19 cellular contexts compared by ENCODE assay signal in the genomic region with DNA sequence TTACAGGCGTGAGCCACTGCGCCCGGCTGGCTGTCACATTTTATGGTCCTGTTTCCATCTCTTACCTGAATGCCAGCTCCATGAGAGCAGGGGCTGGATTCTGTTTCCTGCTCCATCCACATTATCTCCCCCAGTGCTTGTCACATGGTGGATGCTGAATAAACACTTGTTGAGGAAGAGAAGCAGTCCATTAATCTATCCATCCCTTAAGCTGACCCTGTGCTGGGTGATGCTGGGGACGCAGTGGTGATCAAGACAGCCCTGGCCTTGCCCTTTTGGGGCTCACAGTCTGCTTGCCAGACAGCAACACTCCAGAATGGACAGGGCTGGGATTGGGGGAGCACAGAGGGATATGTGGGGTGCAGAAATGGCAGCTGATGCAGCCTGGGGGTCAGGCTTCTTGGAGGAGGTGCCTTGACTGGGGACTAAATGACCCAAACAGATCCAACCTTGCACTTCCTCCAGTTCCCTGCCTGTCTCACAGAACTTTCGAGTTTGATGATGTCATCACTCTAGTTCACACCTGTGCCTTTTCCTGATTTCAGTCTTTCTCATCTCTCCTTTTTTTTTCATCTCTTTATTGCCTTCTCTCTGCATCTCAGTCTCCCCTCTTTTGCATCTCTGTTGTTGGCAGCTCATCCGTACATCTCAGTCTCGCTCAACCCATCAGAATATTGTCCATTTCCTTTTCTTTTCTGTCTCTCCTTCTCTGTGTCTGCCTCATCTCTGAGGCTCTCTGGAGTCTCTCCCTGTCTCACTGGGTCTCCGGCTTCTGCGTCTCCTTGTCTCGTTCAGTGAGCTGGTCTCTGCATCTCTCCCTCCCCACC. TPM values are rescaled to one million over a fixed set of nuclear protein-coding genes. Genes with fewer than 3 reads are reported as not detected.
A peak's percentile ranks its signal among the peaks of the same experiment; 100 is the strongest.
DNase-seq lines count a peak whose midpoint lies in the region; ATAC-seq, FAIRE-seq and TF ChIP-seq lines count a peak whose summit lies in the region.
"Had no signal": no experiment of that assay in that cellular context is flagged by ENCODE, and none has a peak within 500 bp of the region (broad histone marks: within the 10 kb centered on the region; RNA-seq: fewer than 3 reads in every experiment).

No MANE protein-coding gene starts in this region.

- no peak overlapping the region for H2BK120ac ChIP-seq in H1 (replicated peaks; ENCODE audit: low read depth, low read length)

- H3K9me3 Mint-ChIP-seq in neural progenitor cell: no peaks in the 10 kb centered on the region
- H3K9me3 Mint-ChIP-seq in naive thymus-derived CD4-positive, alpha-beta T cell: peaks cover 0 to 4% (median 0%) of the 10 kb centered on the region in 11 donors
- H3K9me3 Mint-ChIP-seq: activated CD8-positive, alpha-beta T cell treated with anti-CD3 and anti-CD28 coated beads for 36 hours had no signal

- TF ChIP-seq CTCF in H1 (IDR thresholded peaks at IDR 0.05; ENCODE audit: control extremely low read depth in 1 of 3, insufficient read depth in 1 of 3, low read depth in 1 of 3, low read length in 3 of 3) (no peak), neural progenitor cell (IDR thresholded peaks at IDR 0.05) (no peak)

- no peak overlapping the region for H3K56ac ChIP-seq in H1 (replicated peaks; ENCODE audit: insufficient read length, low read depth, low read length)

- H2BK12ac ChIP-seq in H1 (ENCODE audit: low read depth, low read length): peak overlapping the region; percentile 89; the same call in 1 of the 2 replicates

- 78% methylated on average over 10 of the region's 10 CpGs; no CpG with 5 or more reads in 1 of the 2 experiments for WGBS in H1 (ENCODE audit: extremely low coverage in 1 of 2, insufficient coverage in 1 of 2, insufficient read length in 1 of 2, insufficient replicate concordance in 2 of 2, low coverage in 1 of 2, low lambda C conversion rate in 2 of 2, missing lambda C conversion rate in 1 of 2), 2 experiments

- no peak overlapping the region for H4K8ac ChIP-seq in H1 (ENCODE audit: extremely low read depth, insufficient read depth, low read length)

- H3K27ac ChIP-seq in H1 (ENCODE audit: low read depth, low read length) (no peak overlapping the region), neural progenitor cell (no peak overlapping the region)
- H3K27ac ChIP-seq in naive thymus-derived CD4-positive, alpha-beta T cell (ENCODE audit: low read depth, low read length): no peak overlapping the region
- H3K27ac ChIP-seq: cardiac muscle cell had no signal

- H3K23ac ChIP-seq in H1 (ENCODE audit: insufficient read length): no peak overlapping the region

- peaks cover 13% of the 10 kb centered on the region for H3K27me3 Mint-ChIP-seq in neural progenitor cell (ENCODE audit: insufficient read depth, low read depth)
- peaks cover under 1 to 18% (median 8%) of the 10 kb centered on the region in 5 donors for H3K27me3 Mint-ChIP-seq in naive thymus-derived CD4-positive, alpha-beta T cell

- H3K36me3 Mint-ChIP-seq in neural progenitor cell: peaks cover 4% of the 10 kb centered on the region
- peaks cover 0 to 6% (median 5%) of the 10 kb centered on the region in 5 donors for H3K36me3 Mint-ChIP-seq in naive thymus-derived CD4-positive, alpha-beta T cell

- peak overlapping the region; percentile 89 for H2AK5ac ChIP-seq in H1 (ENCODE audit: low read depth, low read length)

- no peak for ATAC-seq in naive thymus-derived CD4-positive, alpha-beta T cell
- ATAC-seq: activated CD8-positive, alpha-beta T cell treated with anti-CD3 and anti-CD28 coated beads for 36 hours; upper lobe of right lung had no signal

- no peaks in the 10 kb centered on the region for H3K9me3 ChIP-seq in H1 (ENCODE audit: insufficient read depth in 2 of 2, low read depth in 1 of 2, low read length in 1 of 2)
- H3K9me3 ChIP-seq in neural progenitor cell (ENCODE audit: low read depth): no peaks in the 10 kb centered on the region
- no peaks in the 10 kb centered on the region for H3K9me3 ChIP-seq in naive thymus-derived CD4-positive, alpha-beta T cell (ENCODE audit: control insufficient read depth in 2 of 3, low read length in 3 of 3)
- H3K9me3 ChIP-seq: HAP-1, upper lobe of right lung had no signal

- H3K79me2 ChIP-seq in H1 (ENCODE audit: control insufficient read depth in 1 of 2, insufficient read depth in 2 of 2, low read length in 2 of 2) (no peaks in the 10 kb centered on the region; a peak in 1 of 4 replicates), neural progenitor cell (ENCODE audit: low read depth) (peaks cover 21% of the 10 kb centered on the region)

- TF ChIP-seq RAD21 in H1 (IDR thresholded peaks at IDR 0.05 in 1 of 2, conservative IDR thresholded peaks at IDR 0.05 in 1 of 2; ENCODE audit: low read depth in 2 of 2, low read length in 2 of 2): no peak

- H3K4me1 ChIP-seq in H1 (replicated peaks in 1 of 4; ENCODE audit: control insufficient read depth in 3 of 4, insufficient read depth in 4 of 4, low read length in 3 of 4): peaks cover 6 to 32% (median 22%) of the 10 kb centered on the region in 4 experiments
- peaks cover 29% of the 10 kb centered on the region for H3K4me1 ChIP-seq in neural progenitor cell
- peaks cover 10 to 39% of the 10 kb centered on the region in 2 donors for H3K4me1 ChIP-seq in naive thymus-derived CD4-positive, alpha-beta T cell (ENCODE audit: control insufficient read depth in 2 of 2, insufficient read depth in 2 of 2, low read length in 2 of 2)

- peaks cover 38% of the 10 kb centered on the region for H3K4me1 Mint-ChIP-seq in neural progenitor cell
- peaks cover 22 to 49% (median 35%) of the 10 kb centered on the region in 7 donors for H3K4me1 Mint-ChIP-seq in naive thymus-derived CD4-positive, alpha-beta T cell

- H2BK15ac ChIP-seq in H1 (ENCODE audit: low read length): peak overlapping the region; percentile 95

- TF ChIP-seq POLR2A in GM12891 (IDR thresholded peaks at IDR 0.05; ENCODE audit: low read depth, low read length) (no peak), H1 (IDR thresholded peaks at IDR 0.05; ENCODE audit: control extremely low read depth in 1 of 2, low read depth in 2 of 2, low read length in 2 of 2) (no peak)

- CTCF ChIA-PET in H1 (lab: Charles Lee; ENCODE audit: partially characterized antibody): interaction anchor here (0.6 to 10.7 kb wide), 14 partner anchors 9 to 351 kb away, joined by 3 to 208 read pairs (median 3); partner anchors contain the start of genes FOXA3, MYPOP and SYMPK
- CTCF ChIA-PET in naive thymus-derived CD4-positive, alpha-beta T cell (lab: Charles Lee): interaction anchor here (1.7 to 2.8 kb wide), 3 partner anchors 18 to 64 kb away, joined by 8 to 12 read pairs (median 9); partner anchors contain the start of genes MYPOP and SYMPK

- H3K4ac ChIP-seq in H1 (replicated peaks; ENCODE audit: insufficient read length, low read depth, low read length): no peak overlapping the region

- POLR2A ChIA-PET in H1 (lab: Charles Lee; ENCODE audit: partially characterized antibody): interaction anchor here (0.5 to 9.8 kb wide), 8 partner anchors 9 to 415 kb away, joined by 3 to 277 read pairs (median 4); partner anchors contain the start of genes FOXA3 and SYMPK
- POLR2A ChIA-PET in naive thymus-derived CD4-positive, alpha-beta T cell (lab: Charles Lee): no interaction called here

- H3K9ac ChIP-seq in H1 (replicated peaks in 1 of 4; ENCODE audit: extremely low read depth in 1 of 4, low read depth in 3 of 4, low read length in 3 of 4) (no peak overlapping the region), neural progenitor cell (no peak overlapping the region)

- DNase-seq in GM12891 (ENCODE audit: insufficient read length, low spot score): no peak
- DNase-seq in NCI-H146 (lab: John Stamatoyannopoulos, UW): peak; percentile 17
- DNase-seq in H1 (ENCODE audit: low read depth in 1 of 2, low spot score in 2 of 2): no peak
- no peak for DNase-seq in neural progenitor cell (ENCODE audit: low spot score)
- no peak for DNase-seq in naive thymus-derived CD4-positive, alpha-beta T cell
- DNase-seq in GM19240 (ENCODE audit: insufficient read length, low spot score): no peak
- DNase-seq in iPS-NIHi11 (ENCODE audit: low spot score): no peak
- DNase-seq: activated CD8-positive, alpha-beta T cell treated with anti-CD3 and anti-CD28 coated beads for 36 hours; activated gamma-delta T cell; Karpas-422; NCI-H2029 treated with DMSO at 0.1 percent for 48 hours; stimulated activated CD4-positive, alpha-beta T cell treated with anti-CD3 and anti-CD28 coated beads, Interleukin-2, amount 100 ng/mL, for 24 hours; stimulated activated CD8-positive, alpha-beta memory T cell treated with anti-CD3 and anti-CD28 coated beads, Interleukin-4, amount 100 ng/mL, for 48 hours; upper lobe of right lung had no signal

- H2BK5ac ChIP-seq in H1 (ENCODE audit: low read depth, low read length): peak overlapping the region; percentile 90; the same call in 1 of the 2 replicates

- H4K20me1 ChIP-seq in H1 (replicated peaks in 1 of 2; ENCODE audit: control insufficient read depth in 1 of 2, insufficient read depth in 2 of 2, low read length in 2 of 2): peaks cover 3 to 16% of the 10 kb centered on the region in 2 experiments
- peaks cover 27% of the 10 kb centered on the region for H4K20me1 ChIP-seq in neural progenitor cell (ENCODE audit: low read depth)

- H4K5ac ChIP-seq in H1 (ENCODE audit: insufficient read length, low read depth, low read length): no peak overlapping the region

- peaks cover 0 to 7% (median 0%) of the 10 kb centered on the region in 4 experiments; a peak in 1 of 8 replicates for H3K36me3 ChIP-seq in H1 (ENCODE audit: control insufficient read depth in 2 of 4, insufficient read depth in 4 of 4, low read length in 3 of 4)
- no peaks in the 10 kb centered on the region for H3K36me3 ChIP-seq in neural progenitor cell
- H3K36me3 ChIP-seq in naive thymus-derived CD4-positive, alpha-beta T cell (ENCODE audit: control insufficient read depth in 2 of 3, insufficient read depth in 3 of 3, low read length in 3 of 3): no peaks in the 10 kb centered on the region
- H3K36me3 ChIP-seq: upper lobe of right lung had no signal

- peak overlapping the region; percentile 63 for H4K91ac ChIP-seq in H1 (replicated peaks; ENCODE audit: insufficient read length, low read length)

- intact Hi-C loops in naive thymus-derived CD4-positive, alpha-beta T cell (cut with micrococcal nuclease): loop anchor here (10.0 kb wide), 3 partner anchors 384 to 1604 kb away; partner anchors contain the start of gene KPTN (in 1 of the 2)

- H3K18ac ChIP-seq in H1 (ENCODE audit: extremely low read depth, low read length): peak overlapping the region; percentile 81

- H3K27me3 ChIP-seq in H1 (replicated peaks in 1 of 4; ENCODE audit: control insufficient read depth in 3 of 4, extremely low read depth in 1 of 4, insufficient read depth in 3 of 4, low read length in 3 of 4): no peaks in the 10 kb centered on the region
- no peaks in the 10 kb centered on the region for H3K27me3 ChIP-seq in neural progenitor cell
- no peaks in the 10 kb centered on the region for H3K27me3 ChIP-seq in naive thymus-derived CD4-positive, alpha-beta T cell (ENCODE audit: control insufficient read depth in 2 of 2, insufficient read depth in 2 of 2, low read length in 2 of 2)
- H3K27me3 ChIP-seq: cardiac muscle cell, upper lobe of right lung had no signal

- no peak overlapping the region for H3K27ac Mint-ChIP-seq in neural progenitor cell
- peak overlapping the region in 1 of 9 donors; percentile 88 for H3K27ac Mint-ChIP-seq in naive thymus-derived CD4-positive, alpha-beta T cell
- H3K27ac Mint-ChIP-seq: activated CD8-positive, alpha-beta T cell treated with anti-CD3 and anti-CD28 coated beads for 36 hours had no signal

- H2AFZ ChIP-seq in H1 (ENCODE audit: low read length) (no peak overlapping the region), neural progenitor cell (replicated peaks) (no peak overlapping the region)

- no peak for FAIRE-seq in GM12891 (lab: Jason Lieb, UNC)
- FAIRE-seq in H1 (lab: Jason Lieb, UNC): no peak
- FAIRE-seq: endometrium, frontal cortex had no signal

- H3K14ac ChIP-seq in H1 (ENCODE audit: insufficient read length): no peak overlapping the region

- H3K4me3 Mint-ChIP-seq in neural progenitor cell: no peak overlapping the region
- peak overlapping the region in 1 of 10 donors; percentile 20 for H3K4me3 Mint-ChIP-seq in naive thymus-derived CD4-positive, alpha-beta T cell
- H3K4me3 Mint-ChIP-seq: activated CD8-positive, alpha-beta T cell treated with anti-CD3 and anti-CD28 coated beads for 36 hours had no signal

- 0 out of 2 replicates have a peak, but pooled peaks cover 5% of the 10 kb centered on the region for H3K79me1 ChIP-seq in H1 (ENCODE audit: low read depth, low read length)

- H3K4me2 ChIP-seq in H1 (ENCODE audit: insufficient read depth in 1 of 2, low read depth in 2 of 2, low read length in 2 of 2): peak overlapping the region; percentile 78 to 83; a peak in 3 of 4 replicates
- peak overlapping the region; percentile 89 for H3K4me2 ChIP-seq in neural progenitor cell

- H3K23me2 ChIP-seq in H1 (ENCODE audit: low read depth, low read length): peaks cover 13% of the 10 kb centered on the region; the same call in 1 of the 2 replicates

- H2BK20ac ChIP-seq in H1 (ENCODE audit: low read length): peak overlapping the region; percentile 91

- H3K4me3 ChIP-seq in H1 (ENCODE audit: extremely low read depth in 1 of 4, insufficient read depth in 2 of 4, low read depth in 3 of 4, low read length in 4 of 4) (peak overlapping the region in 1 of 4 experiments; percentile 59; a peak in 2 of 8 replicates), neural progenitor cell (no peak overlapping the region)
- H3K4me3 ChIP-seq in naive thymus-derived CD4-positive, alpha-beta T cell (ENCODE audit: low read length): no peak overlapping the region
- H3K4me3 ChIP-seq: cardiac muscle cell, HAP-1, upper lobe of right lung had no signal

- no peak for TF ChIP-seq EP300 in H1 (IDR thresholded peaks at IDR 0.05; ENCODE audit: borderline replicate concordance in 1 of 2, low read depth in 2 of 2, low read length in 2 of 2)

- peaks cover 32% of the 10 kb centered on the region for H3F3A ChIP-seq in neural progenitor cell (ENCODE audit: low read depth)

RNA-seq across cellular contexts. Expression of gene IRF2BP1, which starts 4.6 kb away (rescaled TPM):
- 3.9 TPM for polyA plus RNA-seq in GM12891 (2012; ENCODE audit: low read depth, missing spikeins)
- 24.4 and 25.3 TPM in 2 replicates for total RNA-seq in H1 (2021; fragmentation: NEBNext Ultra II Directional; extraction: Animal tissue kit (Norgen Biotek cat#: 25700))
- polyA plus RNA-seq in H1 (2011; rRNA removed): 12.1 and 22.1 TPM in 2 replicates
- polyA plus RNA-seq in H1 (2011; cell fraction: cytosol; rRNA removed): 14.9 TPM
- polyA plus RNA-seq in H1 (2011; cell fraction: nucleus; rRNA removed): 16.2 TPM
- polyA plus RNA-seq in H1 (2012, experiment 1 of 2): 9.9 to 15.9 TPM (median 13.9 TPM) in 4 replicates
- polyA plus RNA-seq in H1 (2012, experiment 2 of 2): 14.7 TPM
- polyA plus RNA-seq in H1 (2013, experiment 1 of 2): 9.6 TPM
- polyA plus RNA-seq in H1 (2013, experiment 2 of 2): 8.2 TPM
- 4.6 and 5.9 TPM in 2 replicates for polyA minus RNA-seq in H1 (2011; rRNA and poly(A)+ RNA removed)
- polyA minus RNA-seq in H1 (2011; cell fraction: cytosol; rRNA and poly(A)+ RNA removed): 15.4 TPM
- 19.1 TPM for polyA minus RNA-seq in H1 (2011; cell fraction: nucleus; rRNA and poly(A)+ RNA removed)
- 9.8 and 34.5 TPM in 2 replicates for total RNA-seq in neural progenitor cell (ENCODE audit: low replicate concordance)
- 10 to 100 TPM; 16.4 to 38.7 (median 26.5) TPM for total RNA-seq in naive thymus-derived CD4-positive, alpha-beta T cell
- polyA plus RNA-seq in naive thymus-derived CD4-positive, alpha-beta T cell: 10 to 100 TPM in 1 of 2 donors, 1 to 10 TPM in 1; 6.2 to 11.6 TPM

RNA-seq across cellular contexts. Expression of gene FOXA3, which starts 17.2 kb away (rescaled TPM):
- polyA plus RNA-seq in GM12891 (2012; ENCODE audit: low read depth, missing spikeins): 0.05 TPM
- 20.2 and 21.7 TPM in 2 replicates for total RNA-seq in H1 (2021; fragmentation: NEBNext Ultra II Directional; extraction: Animal tissue kit (Norgen Biotek cat#: 25700))
- polyA plus RNA-seq in H1 (2011; rRNA removed): 40.1 and 49.1 TPM in 2 replicates
- polyA plus RNA-seq in H1 (2011; cell fraction: cytosol; rRNA removed): 30.1 TPM
- 21.8 TPM for polyA plus RNA-seq in H1 (2011; cell fraction: nucleus; rRNA removed)
- polyA plus RNA-seq in H1 (2012, experiment 1 of 2): 15.5 to 25.3 TPM (median 20.3 TPM) in 4 replicates
- 27.4 TPM for polyA plus RNA-seq in H1 (2012, experiment 2 of 2)
- 12.7 TPM for polyA plus RNA-seq in H1 (2013, experiment 1 of 2)
- 12.4 TPM for polyA plus RNA-seq in H1 (2013, experiment 2 of 2)
- 32.3 and 37.8 TPM in 2 replicates for polyA minus RNA-seq in H1 (2011; rRNA and poly(A)+ RNA removed)
- 11.7 TPM for polyA minus RNA-seq in H1 (2011; cell fraction: cytosol; rRNA and poly(A)+ RNA removed)
- 12.9 TPM for polyA minus RNA-seq in H1 (2011; cell fraction: nucleus; rRNA and poly(A)+ RNA removed)
- 7.3 and 8.4 TPM in 2 replicates for total RNA-seq in neural progenitor cell (ENCODE audit: low replicate concordance)
- total RNA-seq in naive thymus-derived CD4-positive, alpha-beta T cell: not detected
- not detected for polyA plus RNA-seq in naive thymus-derived CD4-positive, alpha-beta T cell
- total RNA-seq: frontal cortex, SK-MEL-5 had no signal

RNA-seq across cellular contexts. Expression of gene SYMPK, which starts 18.3 kb away (rescaled TPM):
- polyA plus RNA-seq in GM12891 (2012; ENCODE audit: low read depth, missing spikeins): 51.0 TPM
- total RNA-seq in H1 (2021; fragmentation: NEBNext Ultra II Directional; extraction: Animal tissue kit (Norgen Biotek cat#: 25700)): 81.5 and 93.6 TPM in 2 replicates
- polyA plus RNA-seq in H1 (2011; rRNA removed): 99.5 and 142 TPM in 2 replicates
- 82.5 TPM for polyA plus RNA-seq in H1 (2011; cell fraction: cytosol; rRNA removed)
- polyA plus RNA-seq in H1 (2011; cell fraction: nucleus; rRNA removed): 217 TPM
- polyA plus RNA-seq in H1 (2012, experiment 1 of 2): 87.2 to 105 TPM (median 88.9 TPM) in 4 replicates
- polyA plus RNA-seq in H1 (2012, experiment 2 of 2): 66.3 TPM
- polyA plus RNA-seq in H1 (2013, experiment 1 of 2): 57.3 TPM
- polyA plus RNA-seq in H1 (2013, experiment 2 of 2): 50.3 TPM
- 121 and 131 TPM in 2 replicates for polyA minus RNA-seq in H1 (2011; rRNA and poly(A)+ RNA removed)
- 65.9 TPM for polyA minus RNA-seq in H1 (2011; cell fraction: cytosol; rRNA and poly(A)+ RNA removed)
- polyA minus RNA-seq in H1 (2011; cell fraction: nucleus; rRNA and poly(A)+ RNA removed): 67.6 TPM
- total RNA-seq in neural progenitor cell (ENCODE audit: low replicate concordance): 38.3 and 65.7 TPM in 2 replicates
- 100 to 1,000 TPM in 1 of 5 experiments, 10 to 100 TPM in 4; 81.3 to 110 (median 96.4) TPM for total RNA-seq in naive thymus-derived CD4-positive, alpha-beta T cell
- polyA plus RNA-seq in naive thymus-derived CD4-positive, alpha-beta T cell: 10 to 100 TPM in 1 of 2 donors, 1 to 10 TPM in 1; 9.9 to 22.7 TPM

RNA-seq across cellular contexts. Expression of gene MYPOP, which starts 21.1 kb away (rescaled TPM):
- polyA plus RNA-seq in GM12891 (2012; ENCODE audit: low read depth, missing spikeins): 3.3 TPM
- total RNA-seq in H1 (2021; fragmentation: NEBNext Ultra II Directional; extraction: Animal tissue kit (Norgen Biotek cat#: 25700)): 11.1 and 12.6 TPM in 2 replicates
- 3.2 and 5.8 TPM in 2 replicates for polyA plus RNA-seq in H1 (2011; rRNA removed)
- 2.2 TPM for polyA plus RNA-seq in H1 (2011; cell fraction: cytosol; rRNA removed)
- polyA plus RNA-seq in H1 (2011; cell fraction: nucleus; rRNA removed): 6.4 TPM
- 7.3 to 9.2 TPM (median 8.6 TPM) in 4 replicates for polyA plus RNA-seq in H1 (2012, experiment 1 of 2)
- polyA plus RNA-seq in H1 (2012, experiment 2 of 2): 5.3 TPM
- polyA plus RNA-seq in H1 (2013, experiment 1 of 2): 10.5 TPM
- 10.1 TPM for polyA plus RNA-seq in H1 (2013, experiment 2 of 2)
- 0.54 and 0.79 TPM in 2 replicates for polyA minus RNA-seq in H1 (2011; rRNA and poly(A)+ RNA removed)
- 2.7 TPM for polyA minus RNA-seq in H1 (2011; cell fraction: cytosol; rRNA and poly(A)+ RNA removed)
- polyA minus RNA-seq in H1 (2011; cell fraction: nucleus; rRNA and poly(A)+ RNA removed): 1.6 TPM
- total RNA-seq in neural progenitor cell (ENCODE audit: low replicate concordance): 0.07 and 1.9 TPM in 2 replicates
- total RNA-seq in naive thymus-derived CD4-positive, alpha-beta T cell: 10 to 100 TPM in 3 of 5 experiments, 1 to 10 TPM in 2; 7.0 to 14.5 (median 11.2) TPM
- polyA plus RNA-seq in naive thymus-derived CD4-positive, alpha-beta T cell: under 1 TPM; 0.15 to 0.40 TPM

RNA-seq across cellular contexts. Expression of gene NANOS2, which starts 33.3 kb away (rescaled TPM):
- not detected for polyA plus RNA-seq in GM12891 (2012; ENCODE audit: low read depth, missing spikeins)
- not detected in 2 replicates for total RNA-seq in H1 (2021; fragmentation: NEBNext Ultra II Directional; extraction: Animal tissue kit (Norgen Biotek cat#: 25700))
- 0.20 and 0.24 TPM in 2 replicates for polyA plus RNA-seq in H1 (2011; rRNA removed)
- 0.09 TPM for polyA plus RNA-seq in H1 (2011; cell fraction: cytosol; rRNA removed)
- 0.56 TPM for polyA plus RNA-seq in H1 (2011; cell fraction: nucleus; rRNA removed)
- polyA plus RNA-seq in H1 (2012, experiment 1 of 2): 0.13 to 0.17 TPM in 2 of 4 replicates, not detected in the others
- polyA plus RNA-seq in H1 (2012, experiment 2 of 2): not detected
- polyA plus RNA-seq in H1 (2013, experiment 1 of 2): 0.10 TPM
- 0.06 TPM for polyA plus RNA-seq in H1 (2013, experiment 2 of 2)
- not detected in 2 replicates for polyA minus RNA-seq in H1 (2011; rRNA and poly(A)+ RNA removed)
- not detected for polyA minus RNA-seq in H1 (2011; cell fraction: cytosol; rRNA and poly(A)+ RNA removed)
- not detected for polyA minus RNA-seq in H1 (2011; cell fraction: nucleus; rRNA and poly(A)+ RNA removed)
- total RNA-seq in neural progenitor cell (ENCODE audit: low replicate concordance): not detected in 2 replicates
- total RNA-seq in naive thymus-derived CD4-positive, alpha-beta T cell: not detected
- not detected for polyA plus RNA-seq in naive thymus-derived CD4-positive, alpha-beta T cell
- total RNA-seq: activated CD8-positive, alpha-beta T cell treated with anti-CD3 and anti-CD28 coated beads for 36 hours; cardiac muscle cell; frontal cortex; SK-MEL-5; upper lobe of right lung had no signal
- polyA plus RNA-seq: cardiac muscle cell had no signal
